In genomic region chr5:74765201-74765600, GRCh38 we compare ENCODE assay signal across 1 cellular context.
TF ChIP-seq lines count a peak whose summit lies in the region.

No MANE protein-coding gene starts in this region.

TF ChIP-seq in GM23338, 12 proteins besides CTCF, POLR2A, EP300 and RAD21 (continued from another document):
- TF ChIP-seq REST (IDR thresholded peaks at IDR 0.05; ENCODE audit: unreplicated experiment) (no peak), ZNF331 (CRISPR knock-in tag; IDR thresholded peaks at IDR 0.05; ENCODE audit: low read depth) (no peak), POLR2AphosphoS5 (IDR thresholded peaks at IDR 0.05; ENCODE audit: low read depth) (no peak), CREB1 (CRISPR knock-in tag; IDR thresholded peaks at IDR 0.05; ENCODE audit: low read depth) (no peak), EZH2 (IDR thresholded peaks at IDR 0.05; ENCODE audit: low read depth, unreplicated experiment) (no peak), EZH2phosphoT487 (IDR thresholded peaks at IDR 0.05; ENCODE audit: unreplicated experiment) (no peak), NANOG (IDR thresholded peaks at IDR 0.05; ENCODE audit: borderline replicate concordance) (no peak), ZNF114 (CRISPR knock-in tag; IDR thresholded peaks at IDR 0.05) (no peak)
